12 cellular contexts compared by ENCODE assay signal in genomic region chr17:32980230-32980629, GRCh38. TPM values are rescaled to one million over a fixed set of nuclear protein-coding genes. Genes with fewer than 3 reads are reported as not detected.
"Had no signal": no experiment of that assay in that cellular context is flagged by ENCODE, and none has a peak within 500 bp of the region (broad histone marks: within the 10 kb centered on the region; RNA-seq: fewer than 3 reads in every experiment).

No MANE protein-coding gene starts in this region.

- H3K9ac ChIP-seq: GM23248 had no signal

- H3K4me1 ChIP-seq: HAP-1 had no signal

- H2AFZ ChIP-seq: GM23248, GM23338 had no signal

- ATAC-seq: GM23338, HCT116 had no signal

- H3K4me2 ChIP-seq: GM23338 had no signal

- H3K4me3 ChIP-seq: GM23248, GM23338, HAP-1 had no signal

- H3K9me3 ChIP-seq: HAP-1 had no signal

- DNase-seq: GM23248, GOT3, H7, H9, HCEC 1CT, HFFc6 had no signal

- FAIRE-seq: H1, H54 had no signal

- H3K36me3 ChIP-seq: HAP-1 had no signal

- H3K27ac ChIP-seq: GM23248 had no signal

RNA-seq across cellular contexts. Expression of gene SPACA3, which starts 11.4 kb away (rescaled TPM):
- total RNA-seq: GM23248, GM23338, H1, H4, H7, H9, HFFc6 had no signal
- polyA plus RNA-seq: GM23248, GM23338 had no signal
